In genomic region chr7:7265676-7266075, GRCh38 we compare ENCODE assay signal across 20 cellular contexts.
"Had no signal": no experiment of that assay in that cellular context is flagged by ENCODE, and none has a peak within 500 bp of the region (broad histone marks: within the 10 kb centered on the region; RNA-seq: fewer than 3 reads in every experiment).

No MANE protein-coding gene starts in this region.

- H3K4me3 ChIP-seq: dorsolateral prefrontal cortex, esophagus squamous epithelium, prostate gland, right lobe of liver, spleen, tibial artery had no signal

- H3K79me2 ChIP-seq: parathyroid adenoma had no signal

- H3K4me1 ChIP-seq: prostate gland, right lobe of liver, spleen had no signal

- H3K36me3 ChIP-seq: esophagus squamous epithelium, prostate gland, right lobe of liver, spleen, tibial artery had no signal

- DNase-seq: cortex of kidney; effector CD8-positive, alpha-beta T cell; esophagus squamous epithelium; foreskin melanocyte; head of caudate nucleus; hypothalamus; kidney glomerular epithelial cell; mammary epithelial cell; naive thymus-derived CD4-positive, alpha-beta T cell; nephron progenitor cell; right lobe of liver; spleen; stimulated activated CD4-positive, alpha-beta T cell treated with anti-CD3 and anti-CD28 coated beads, Interleukin-15, amount 100 ng/mL, for 24 hours; stimulated activated CD4-positive, alpha-beta T cell treated with anti-CD3 and anti-CD28 coated beads, Interleukin-1b, Interleukin-23, amount 100 ng/mL, for 48 hours; stimulated activated CD4-positive, alpha-beta T cell treated with anti-CD3 and anti-CD28 coated beads, Interleukin-4, amount 100 ng/mL, for 24 hours; tibial artery had no signal

- H3K27me3 ChIP-seq: dorsolateral prefrontal cortex, esophagus squamous epithelium, right lobe of liver, spleen, tibial artery had no signal

- H3K27ac ChIP-seq: epithelial cell of prostate, esophagus squamous epithelium, prostate gland, right lobe of liver, spleen, tibial artery had no signal

- H3K9me3 ChIP-seq: prostate gland, right lobe of liver had no signal
